22 cellular contexts compared by ENCODE assay signal in genomic region chr5:71982717-71983395, GRCh38.
"Had no signal": no experiment of that assay in that cellular context is flagged by ENCODE, and none has a peak within 500 bp of the region (broad histone marks: within the 10 kb centered on the region; RNA-seq: fewer than 3 reads in every experiment).

No MANE protein-coding gene starts in this region.

- H3K27me3 Mint-ChIP-seq: progenitor cell of endocrine pancreas had no signal

- H3K4me3 Mint-ChIP-seq: activated CD8-positive, alpha-beta T cell treated with anti-CD3 and anti-CD28 coated beads for 36 hours; activated naive CD8-positive, alpha-beta T cell treated with anti-CD3 and anti-CD28 coated beads, Interleukin-2, amount 50 U/mL, for 24 hours; activated T-cell treated with anti-CD3 and anti-CD28 coated beads, Interleukin-2, amount 50 U/mL, for 4 hours; activated T-helper 17 cell treated with anti-CD3 and anti-CD28 coated beads, Interleukin-2, amount 50 U/mL, for 72 hours; mesothelial cell of epicardium; naive B cell; nephron progenitor cell; WTC11 had no signal

- H3K4me1 ChIP-seq: breast epithelium, foreskin keratinocyte, heart right ventricle, right lobe of liver, tibial nerve had no signal

- H3K36me3 ChIP-seq: breast epithelium, heart right ventricle, ovary, right lobe of liver, tibial nerve had no signal

- H3K4me1 Mint-ChIP-seq: activated naive CD8-positive, alpha-beta T cell treated with anti-CD3 and anti-CD28 coated beads, Interleukin-2, amount 50 U/mL, for 24 hours; activated T-helper 17 cell treated with anti-CD3 and anti-CD28 coated beads, Interleukin-2, amount 50 U/mL, for 72 hours; mesothelial cell of epicardium; naive B cell; nephron progenitor cell; WTC11 had no signal

- H3K27ac Mint-ChIP-seq: activated CD8-positive, alpha-beta T cell treated with anti-CD3 and anti-CD28 coated beads for 36 hours; activated naive CD8-positive, alpha-beta T cell treated with anti-CD3 and anti-CD28 coated beads, Interleukin-2, amount 50 U/mL, for 24 hours; activated T-helper 17 cell treated with anti-CD3 and anti-CD28 coated beads, Interleukin-2, amount 50 U/mL, for 72 hours; mesothelial cell of epicardium; naive B cell; nephron progenitor cell; progenitor cell of endocrine pancreas; WTC11 had no signal

- H3K9me3 ChIP-seq: breast epithelium, ovary had no signal

- H3K27me3 ChIP-seq: breast epithelium, heart right ventricle, ovary, right lobe of liver, tibial nerve had no signal

- DNase-seq: activated CD4-positive, alpha-beta T cell treated with anti-CD3 and anti-CD28 coated beads, Interleukin-2, amount 50 U/mL, for 1 hour; activated CD8-positive, alpha-beta T cell treated with anti-CD3 and anti-CD28 coated beads for 36 hours; activated gamma-delta T cell treated with Interleukin-2 at 50 U/mL for 16 hours; activated naive CD4-positive, alpha-beta T cell treated with anti-CD3 and anti-CD28 coated beads, Interleukin-2, amount 50 U/mL, for 16 hours; activated naive CD8-positive, alpha-beta T cell treated with anti-CD3 and anti-CD28 coated beads, Interleukin-2, amount 50 U/mL, for 24 hours; activated T-cell treated with anti-CD3 and anti-CD28 coated beads, Interleukin-2, amount 50 U/mL, for 4 hours; central memory CD4-positive, alpha-beta T cell; foreskin keratinocyte; heart right ventricle; naive B cell; nephron progenitor cell; ovary; right lobe of liver; stimulated activated CD4-positive, alpha-beta T cell treated with anti-CD3 and anti-CD28 coated beads, Interleukin-2, amount 100 ng/mL, for 48 hours; stimulated activated naive CD4-positive, alpha-beta T cell treated with Interleukin-2 at 50 U/mL for 16 hours had no signal

- ATAC-seq: activated CD8-positive, alpha-beta T cell treated with anti-CD3 and anti-CD28 coated beads for 36 hours; activated naive CD8-positive, alpha-beta T cell treated with anti-CD3 and anti-CD28 coated beads, Interleukin-2, amount 50 U/mL, for 24 hours; activated T-cell treated with anti-CD3 and anti-CD28 coated beads, Interleukin-2, amount 50 U/mL, for 4 hours; activated T-helper 17 cell treated with anti-CD3 and anti-CD28 coated beads, Interleukin-2, amount 50 U/mL, for 72 hours; esophagus mucosa; foreskin keratinocyte; heart right ventricle; right lobe of liver; WTC11 had no signal

- H3K27ac ChIP-seq: breast epithelium, foreskin keratinocyte, heart right ventricle, ovary, right lobe of liver, tibial nerve had no signal

- H3K4me3 ChIP-seq: breast epithelium, heart right ventricle, ovary, right lobe of liver, tibial nerve had no signal

- H3K36me3 Mint-ChIP-seq: mesothelial cell of epicardium had no signal
